ENCODE assay signal across 6 cellular contexts in the genomic region with DNA sequence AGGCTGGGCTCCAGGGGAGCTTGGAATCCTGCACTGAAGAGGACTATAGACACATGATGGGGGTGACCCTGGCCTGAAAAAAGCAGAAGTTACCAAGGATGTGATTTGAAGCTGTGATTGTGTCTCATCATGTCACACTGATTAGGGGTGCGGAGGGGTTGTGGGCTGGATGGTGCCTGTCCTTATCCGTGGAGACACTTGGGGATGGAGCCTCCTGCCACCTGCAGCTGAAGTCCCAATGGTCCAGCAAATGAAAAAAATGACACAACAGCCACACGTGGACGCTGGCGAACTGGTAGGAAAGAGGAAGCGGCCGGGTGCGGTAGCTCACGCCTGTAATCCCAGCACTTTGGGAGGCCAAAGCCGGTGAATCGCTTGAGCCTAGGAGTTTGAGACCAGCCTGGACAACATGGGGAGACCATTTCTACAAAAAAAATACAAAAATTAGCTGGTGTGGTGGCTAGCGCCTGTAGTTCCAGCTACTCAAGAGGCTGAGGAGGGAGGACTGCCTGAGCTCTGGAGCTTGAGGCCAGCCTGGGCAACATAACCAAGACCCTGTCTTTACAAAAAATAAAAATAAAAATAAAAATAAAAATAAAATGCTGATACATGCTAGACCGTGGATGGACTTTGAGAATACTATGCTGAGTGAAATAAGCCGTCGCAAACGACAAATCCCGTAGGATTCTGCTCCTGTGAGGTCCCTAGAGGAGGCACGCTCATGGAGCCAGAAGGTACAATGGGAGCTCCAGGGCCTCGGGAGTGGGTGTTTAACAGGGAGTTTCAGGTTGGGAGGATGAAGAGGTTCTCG. TPM values are rescaled to one million over a fixed set of nuclear protein-coding genes. Genes with fewer than 3 reads are reported as not detected.
DNase-seq lines count a peak whose midpoint lies in the region; ATAC-seq lines count a peak whose summit lies in the region.

No MANE protein-coding gene starts in this region.

- 47 to 55% methylated on average over 20 of the region's 20 CpGs for WGBS in esophagus, 2 donors

- H3K36me3 ChIP-seq in CD4-positive, alpha-beta memory T cell (ENCODE audit: insufficient read depth, low read length) = no peaks in the 10 kb centered on the region
- H3K36me3 ChIP-seq in MG63 = no peaks in the 10 kb centered on the region; the same call in 1 of the 2 replicates
- H3K36me3 ChIP-seq in esophagus (ENCODE audit: control insufficient read depth in 2 of 2, insufficient read depth in 2 of 2, low read length in 1 of 2) = no peaks in the 10 kb centered on the region

- H3K4me1 ChIP-seq in CD4-positive, alpha-beta memory T cell (ENCODE audit: insufficient read depth, low read length) = peaks cover 38% of the 10 kb centered on the region
- H3K4me1 ChIP-seq in esophagus (ENCODE audit: control insufficient read depth in 2 of 2, insufficient read depth in 2 of 2, low read length in 1 of 2) = peaks cover 19 to 22% of the 10 kb centered on the region in 2 donors

- CTCF ChIA-PET in CD4-positive, alpha-beta memory T cell (lab: Charles Lee; ENCODE audit: partially characterized antibody) = interaction anchor here (0.7 to 5.1 kb wide), 11 partner anchors 11 to 59 kb away, joined by 3 to 66 read pairs (median 5); partner anchors contain the start of genes GUK1 and MRPL55

- intact Hi-C loops in CD4-positive, alpha-beta memory T cell (cut with micrococcal nuclease) = loop anchor here (1.0 to 10.0 kb wide), 9 partner anchors 21 to 1222 kb away; partner anchors contain the start of genes C1orf35, COQ8A, GUK1 and RNF187

- H3K27ac ChIP-seq in CD4-positive, alpha-beta memory T cell (ENCODE audit: low read depth, low read length) = peak overlapping the region; percentile 96
- H3K27ac ChIP-seq in esophagus (ENCODE audit: low read depth in 2 of 2, low read length in 1 of 2) = peak overlapping the region; percentile 91 to 95

- no peaks in the 10 kb centered on the region for H3K9me3 ChIP-seq in CD4-positive, alpha-beta memory T cell (ENCODE audit: control insufficient read depth in 1 of 2, low read length in 2 of 2)
- H3K9me3 ChIP-seq in MG63 = no peaks in the 10 kb centered on the region
- H3K9me3 ChIP-seq in esophagus (ENCODE audit: control insufficient read depth in 2 of 2, insufficient read depth in 1 of 2, low read depth in 1 of 2, low read length in 1 of 2) = no peaks in the 10 kb centered on the region

- H3K27ac Mint-ChIP-seq in CD4-positive, alpha-beta memory T cell = peak overlapping the region; percentile 96 to 99 (median 98)
- H3K27ac Mint-ChIP-seq in stimulated activated naive CD8-positive, alpha-beta T cell treated with anti-CD3 and anti-CD28 coated beads, Interleukin-15, amount 100 ng/mL, for 72 hours = peak overlapping the region; percentile 59 to 87

- H3K4me1 Mint-ChIP-seq in CD4-positive, alpha-beta memory T cell = peaks cover 22 to 68% (median 43%) of the 10 kb centered on the region in 4 donors
- peaks cover 63% of the 10 kb centered on the region for H3K4me1 Mint-ChIP-seq in stimulated activated naive CD8-positive, alpha-beta T cell treated with anti-CD3 and anti-CD28 coated beads, Interleukin-15, amount 100 ng/mL, for 72 hours

- H3K4me3 Mint-ChIP-seq in CD4-positive, alpha-beta memory T cell = peak overlapping the region; percentile 83 to 94 (median 92)
- H3K4me3 Mint-ChIP-seq in stimulated activated naive CD8-positive, alpha-beta T cell treated with anti-CD3 and anti-CD28 coated beads, Interleukin-15, amount 100 ng/mL, for 72 hours = peak overlapping the region; percentile 80 to 93

- no peak for ATAC-seq in stimulated activated naive CD8-positive, alpha-beta T cell treated with anti-CD3 and anti-CD28 coated beads, Interleukin-15, amount 100 ng/mL, for 72 hours
- ATAC-seq in GM18519 (IDR thresholded peaks at IDR 0.05; ENCODE audit: low FRiP score, unreplicated experiment) = no peak

- peaks cover 3 to 7% of the 10 kb centered on the region in 2 donors for H3K36me3 Mint-ChIP-seq in CD4-positive, alpha-beta memory T cell

- peak in 1 of 5 donors; percentile 22 for DNase-seq in CD4-positive, alpha-beta memory T cell
- DNase-seq in MG63 (no peak), AG08395 (ENCODE audit: low spot score) (no peak)
- no peak for DNase-seq in stimulated activated naive CD8-positive, alpha-beta T cell treated with anti-CD3 and anti-CD28 coated beads, Interleukin-15, amount 100 ng/mL, for 72 hours

- H3K9me3 Mint-ChIP-seq in CD4-positive, alpha-beta memory T cell = peaks cover 0 to 2% (median 0%) of the 10 kb centered on the region in 8 donors
- no peaks in the 10 kb centered on the region for H3K9me3 Mint-ChIP-seq in stimulated activated naive CD8-positive, alpha-beta T cell treated with anti-CD3 and anti-CD28 coated beads, Interleukin-15, amount 100 ng/mL, for 72 hours

- POLR2A ChIA-PET in CD4-positive, alpha-beta memory T cell (lab: Charles Lee; ENCODE audit: partially characterized antibody) = interaction anchor here (0.9 to 4.9 kb wide), 26 partner anchors 8 to 1226 kb away, joined by 3 to 127 read pairs (median 8); partner anchors contain the start of genes ARF1, C1orf35, GUK1 and MRPL55

- no peaks in the 10 kb centered on the region for H3K27me3 Mint-ChIP-seq in CD4-positive, alpha-beta memory T cell
- H3K27me3 Mint-ChIP-seq in stimulated activated naive CD8-positive, alpha-beta T cell treated with anti-CD3 and anti-CD28 coated beads, Interleukin-15, amount 100 ng/mL, for 72 hours = no peaks in the 10 kb centered on the region

- H3K4me3 ChIP-seq in CD4-positive, alpha-beta memory T cell (ENCODE audit: low read length in 2 of 2) = peak overlapping the region; percentile 59 to 76
- peak overlapping the region; percentile 59 for H3K4me3 ChIP-seq in MG63
- H3K4me3 ChIP-seq in esophagus (ENCODE audit: low read depth in 1 of 2, low read length in 2 of 2) = peak overlapping the region; percentile 47 to 49

- H3K27me3 ChIP-seq in CD4-positive, alpha-beta memory T cell (ENCODE audit: insufficient read depth, low read length) = no peaks in the 10 kb centered on the region
- H3K27me3 ChIP-seq in MG63 (no peaks in the 10 kb centered on the region), esophagus (ENCODE audit: control insufficient read depth in 1 of 2, insufficient read depth in 2 of 2, low read length in 2 of 2) (no peaks in the 10 kb centered on the region)

RNA-seq across cellular contexts. Expression of gene IBA57, which starts 0.8 kb away (rescaled TPM):
- 10 to 100 TPM; 10.9 to 12.0 TPM for total RNA-seq in CD4-positive, alpha-beta memory T cell
- 1 to 10 TPM; 1.3 to 2.9 TPM for polyA plus RNA-seq in CD4-positive, alpha-beta memory T cell
- 2.0 and 19.4 TPM in 2 replicates for total RNA-seq in MG63 (2014; rRNA removed; shearing (Covaris generic); ENCODE audit: low replicate concordance)
- polyA plus RNA-seq in esophagus = 1 to 10 TPM; 1.5 to 3.5 TPM

RNA-seq across cellular contexts. Expression of gene GJC2, which starts 15.0 kb away (rescaled TPM):
- under 1 TPM; 0.61 to 0.80 TPM for total RNA-seq in CD4-positive, alpha-beta memory T cell
- not detected for polyA plus RNA-seq in CD4-positive, alpha-beta memory T cell
- 0.20 and 4.8 TPM in 2 replicates for total RNA-seq in MG63 (2014; rRNA removed; shearing (Covaris generic); ENCODE audit: low replicate concordance)
- under 1 TPM; 0.57 to 0.64 TPM for polyA plus RNA-seq in esophagus

RNA-seq across cellular contexts. Expression of gene GUK1, which starts 24.7 kb away (rescaled TPM):
- 100 to 1,000 TPM; 179 to 185 TPM for total RNA-seq in CD4-positive, alpha-beta memory T cell
- polyA plus RNA-seq in CD4-positive, alpha-beta memory T cell = 100 to 1,000 TPM; 382 to 488 TPM
- total RNA-seq in MG63 (2014; rRNA removed; shearing (Covaris generic); ENCODE audit: low replicate concordance) = 246 and 425 TPM in 2 replicates
- 100 to 1,000 TPM; 299 to 484 TPM for polyA plus RNA-seq in esophagus

RNA-seq across cellular contexts. Expression of gene OBSCN, which starts 43.1 kb away (rescaled TPM):
- total RNA-seq in CD4-positive, alpha-beta memory T cell = 10 to 100 TPM; 76.0 to 91.4 TPM
- 1 to 10 TPM in 1 of 2 donors, under 1 TPM in 1; 0.19 to 3.5 TPM for polyA plus RNA-seq in CD4-positive, alpha-beta memory T cell
- 1.8 and 2.8 TPM in 2 replicates for total RNA-seq in MG63 (2014; rRNA removed; shearing (Covaris generic); ENCODE audit: low replicate concordance)
- polyA plus RNA-seq in esophagus = 10 to 100 TPM in 1 of 2 donors, 1 to 10 TPM in 1; 7.7 to 20.6 TPM

RNA-seq across cellular contexts. Expression of gene MRPL55, which starts 55.7 kb away (rescaled TPM):
- total RNA-seq in CD4-positive, alpha-beta memory T cell = 10 to 100 TPM; 57.8 to 64.5 TPM
- 100 to 1,000 TPM; 108 to 157 TPM for polyA plus RNA-seq in CD4-positive, alpha-beta memory T cell
- 46.6 and 83.8 TPM in 2 replicates for total RNA-seq in MG63 (2014; rRNA removed; shearing (Covaris generic); ENCODE audit: low replicate concordance)
- 10 to 100 TPM; 87.0 to 94.9 TPM for polyA plus RNA-seq in esophagus
